ENCODE assay signal across 19 cellular contexts in the genomic region with DNA sequence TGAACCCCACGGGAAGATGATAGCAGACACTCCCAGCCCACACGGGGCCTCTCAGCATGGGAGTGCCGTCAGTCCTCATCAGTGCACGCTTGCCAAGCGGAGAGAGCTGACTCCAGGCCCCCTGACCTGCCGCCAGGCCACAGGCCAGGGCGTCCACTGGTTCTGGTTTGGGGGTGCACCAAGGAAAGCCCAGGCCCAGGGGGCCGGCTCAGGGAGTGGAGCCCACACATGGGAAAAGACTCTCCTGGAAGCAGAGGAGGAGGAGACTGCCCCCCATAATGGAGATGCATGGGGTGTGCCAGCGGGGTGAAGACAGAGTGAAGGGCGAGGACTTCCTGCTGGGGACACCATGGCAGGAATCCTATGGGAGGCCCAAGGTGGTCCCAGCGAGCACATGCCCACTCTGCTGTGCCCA. TPM values are rescaled to one million over a fixed set of nuclear protein-coding genes. Genes with fewer than 3 reads are reported as not detected.
"Had no signal": no experiment of that assay in that cellular context is flagged by ENCODE, and none has a peak within 500 bp of the region (broad histone marks: within the 10 kb centered on the region; RNA-seq: fewer than 3 reads in every experiment).

No MANE protein-coding gene starts in this region.

- H3K27me3 ChIP-seq: gastroesophageal sphincter, right lobe of liver, upper lobe of left lung had no signal

- ATAC-seq: activated CD8-positive, alpha-beta T cell treated with anti-CD3 and anti-CD28 coated beads for 36 hours; activated naive CD4-positive, alpha-beta T cell treated with anti-CD3 and anti-CD28 coated beads, Interleukin-2, amount 50 U/mL, for 72 hours; gastroesophageal sphincter; naive thymus-derived CD4-positive, alpha-beta T cell; right lobe of liver had no signal

- H3K4me3 ChIP-seq: gastroesophageal sphincter, lung, prostate gland, right lobe of liver, upper lobe of left lung had no signal

- H3K27ac ChIP-seq: epithelial cell of prostate, gastroesophageal sphincter, prostate gland, right lobe of liver, upper lobe of left lung, VCaP had no signal

- DNase-seq: activated CD8-positive, alpha-beta memory T cell treated with anti-CD3 and anti-CD28 coated beads, Interleukin-2, amount 50 U/mL, for 4 hours; activated CD8-positive, alpha-beta T cell treated with anti-CD3 and anti-CD28 coated beads for 36 hours; anterior cingulate cortex; effector memory CD4-positive, alpha-beta T cell; hippocampal formation; naive thymus-derived CD4-positive, alpha-beta T cell; nucleus accumbens; stimulated activated CD4-positive, alpha-beta T cell treated with anti-CD3 and anti-CD28 coated beads, Interleukin-2, amount 100 ng/mL, for 24 hours; stimulated activated naive CD4-positive, alpha-beta T cell treated with Interleukin-2 at 50 U/mL for 16 hours; T1000 had no signal

- H3K9me3 ChIP-seq: gastroesophageal sphincter, prostate gland, right lobe of liver, upper lobe of left lung had no signal

- H3K4me3 Mint-ChIP-seq: activated CD8-positive, alpha-beta T cell treated with anti-CD3 and anti-CD28 coated beads for 36 hours had no signal

- H3K9me3 Mint-ChIP-seq: activated CD8-positive, alpha-beta T cell treated with anti-CD3 and anti-CD28 coated beads for 36 hours; activated naive CD4-positive, alpha-beta T cell treated with anti-CD3 and anti-CD28 coated beads, Interleukin-2, amount 50 U/mL, for 72 hours had no signal

- H3K27me3 Mint-ChIP-seq: activated CD8-positive, alpha-beta T cell treated with anti-CD3 and anti-CD28 coated beads for 36 hours; naive thymus-derived CD4-positive, alpha-beta T cell had no signal

RNA-seq across cellular contexts. Expression of a gene that starts 16.4 kb away (rescaled TPM):
- total RNA-seq: gastroesophageal sphincter, right lobe of liver, SK-MEL-5 had no signal
